In genomic region chr17:39752241-39752831, GRCh38 we compare ENCODE assay signal across 2 cellular contexts.
TF ChIP-seq lines count a peak whose summit lies in the region.

No MANE protein-coding gene starts in this region.

TF ChIP-seq in HEK293, 187 proteins besides CTCF, POLR2A, EP300 and RAD21 (continues in another document):
- TF ChIP-seq ZBTB8A (tag by site-specific recombination; IDR thresholded peaks at IDR 0.05) (peak; percentile 38; the same call in 1 of the 2 replicates), EGR2 (tag by site-specific recombination; IDR thresholded peaks at IDR 0.05; ENCODE audit: low read depth) (peak; percentile 95), ZIC2 (tag by site-specific recombination; IDR thresholded peaks at IDR 0.05) (no peak), ZNF335 (tag by site-specific recombination; conservative IDR thresholded peaks at IDR 0.05) (0 out of 2 replicates have a peak, but pooled peaks have one; percentile 13), ZNF704 (tag by site-specific recombination; IDR thresholded peaks at IDR 0.05) (no peak), ZNF629 (tag by site-specific recombination; IDR thresholded peaks at IDR 0.05) (peak; percentile 79), ZNF600 (tag by site-specific recombination; IDR thresholded peaks at IDR 0.05) (peak; percentile 42; the same call in 1 of the 2 replicates), IKZF3 (tag by site-specific recombination; IDR thresholded peaks at IDR 0.05) (peak; percentile 51; the same call in 1 of the 2 replicates), ZNF366 (tag by site-specific recombination; conservative IDR thresholded peaks at IDR 0.05) (peak; percentile 44; the same call in 1 of the 2 replicates), HIC1 (tag by site-specific recombination; IDR thresholded peaks at IDR 0.05) (peak; percentile 24; the same call in 1 of the 2 replicates), PRDM10 (tag by site-specific recombination; IDR thresholded peaks at IDR 0.05) (peak; percentile 23; the same call in 1 of the 2 replicates), ZFHX2 (tag by site-specific recombination; conservative IDR thresholded peaks at IDR 0.05) (peak; percentile 95), ZNF513 (tag by site-specific recombination; IDR thresholded peaks at IDR 0.05) (no peak), ZBTB17 (tag by site-specific recombination; IDR thresholded peaks at IDR 0.05) (peak; percentile 44; the same call in 1 of the 2 replicates), ZBTB20 (tag by site-specific recombination; IDR thresholded peaks at IDR 0.05) (no peak), GLIS1 (tag by site-specific recombination; IDR thresholded peaks at IDR 0.05) (peak; percentile 70), GLIS2 (tag by site-specific recombination; IDR thresholded peaks at IDR 0.05) (peak; percentile 60), SP7 (tag by site-specific recombination; IDR thresholded peaks at IDR 0.05) (peak; percentile 62), ATF2 (tag by site-specific recombination; IDR thresholded peaks at IDR 0.05; ENCODE audit: low read depth) (peak; percentile 76)

TF ChIP-seq in GM12878, 131 proteins besides CTCF, POLR2A, EP300 and RAD21:
- TF ChIP-seq PML (IDR thresholded peaks at IDR 0.05; ENCODE audit: low read length) (no peak), DPF2 (IDR thresholded peaks at IDR 0.05) (no peak), NFIC (IDR thresholded peaks at IDR 0.05; ENCODE audit: low read depth, low read length) (no peak), ATF7 (IDR thresholded peaks at IDR 0.05; ENCODE audit: low read depth) (0 out of 2 replicates have a peak, but pooled peaks have one; percentile 48)
